23 cellular contexts compared by ENCODE assay signal in genomic region chr5:118434522-118434921, GRCh38.
A peak's percentile ranks its signal among the peaks of the same experiment; 100 is the strongest.
DNase-seq lines count a peak whose midpoint lies in the region; ATAC-seq and TF ChIP-seq lines count a peak whose summit lies in the region.
"Had no signal": no experiment of that assay in that cellular context is flagged by ENCODE, and none has a peak within 500 bp of the region (broad histone marks: within the 10 kb centered on the region; RNA-seq: fewer than 3 reads in every experiment).

No MANE protein-coding gene starts in this region.

- peak overlapping the region; percentile 57 for H3K27ac Mint-ChIP-seq in MCF 10A (ENCODE audit: low read depth, unreplicated experiment)
- H3K27ac Mint-ChIP-seq: CD14-positive monocyte; CD4-positive, alpha-beta memory T cell; CD4-positive, CD25-positive, alpha-beta regulatory T cell; CD8-positive, alpha-beta memory T cell had no signal

- CTCF ChIA-PET in MCF 10A (lab: Yijun Ruan, JAX), result interaction anchor here (0.5 kb wide), 1 partner anchor 11 kb away, joined by 4 read pairs; no protein-coding TSS in a partner anchor

- H3K4me1 ChIP-seq in breast epithelium, result no peaks in the 10 kb centered on the region
- peaks cover 0 to 18% (median 0%) of the 10 kb centered on the region in 3 donors for H3K4me1 ChIP-seq in gastroesophageal sphincter
- H3K4me1 ChIP-seq: BE2C had no signal

- H3K4me3 ChIP-seq in breast epithelium (no peak overlapping the region), gastroesophageal sphincter (no peak overlapping the region)
- H3K4me3 ChIP-seq: BLaER1, GM12878 had no signal

- BruUV-seq in MCF 10A (replicated peaks; lab: Mats Ljungman, UMichigan), result no TSS peak

- TF ChIP-seq EP300 in gastroesophageal sphincter (IDR thresholded peaks at IDR 0.05), result no peak

- intact Hi-C loops in MCF 10A (cut with micrococcal nuclease), result no loop called here
- intact Hi-C loops in breast epithelium (cut with DNase I; ENCODE audit: low total_unique reads), result no loop called here
- intact Hi-C loops in head of caudate nucleus (cut with DNase I), result no loop called here

- POLR2A ChIA-PET in MCF 10A (lab: Yijun Ruan, JAX), result no interaction called here

- no peaks in the 10 kb centered on the region for H3K27me3 Mint-ChIP-seq in MCF 10A (ENCODE audit: insufficient read depth, unreplicated experiment)
- H3K27me3 Mint-ChIP-seq: CD4-positive, alpha-beta memory T cell; CD4-positive, CD25-positive, alpha-beta regulatory T cell; CD8-positive, alpha-beta memory T cell had no signal

- H3K27ac ChIP-seq in breast epithelium (no peak overlapping the region), gastroesophageal sphincter (peak overlapping the region; percentile 60 to 84 (median 72))
- H3K27ac ChIP-seq: 22Rv1, BLaER1 had no signal

- TF ChIP-seq POLR2A in breast epithelium (IDR thresholded peaks at IDR 0.05) (no peak), gastroesophageal sphincter (IDR thresholded peaks at IDR 0.05) (no peak)

- H3K36me3 ChIP-seq in breast epithelium (no peaks in the 10 kb centered on the region), gastroesophageal sphincter (no peaks in the 10 kb centered on the region)
- H3K36me3 ChIP-seq: BE2C, BLaER1 had no signal

- H3K4me3 Mint-ChIP-seq in MCF 10A (ENCODE audit: unreplicated experiment), result peak overlapping the region; percentile 28
- H3K4me3 Mint-ChIP-seq: CD14-positive monocyte; CD4-positive, alpha-beta memory T cell; CD4-positive, CD25-positive, alpha-beta regulatory T cell; CD8-positive, alpha-beta memory T cell had no signal

- H3K9me3 Mint-ChIP-seq in MCF 10A (ENCODE audit: unreplicated experiment), result no peaks in the 10 kb centered on the region

- TF ChIP-seq CTCF in MCF 10A (IDR thresholded peaks at IDR 0.05; ENCODE audit: unreplicated experiment) (no peak), breast epithelium (IDR thresholded peaks at IDR 0.05) (no peak), gastroesophageal sphincter (IDR thresholded peaks at IDR 0.05) (no peak)

- ATAC-seq in gastroesophageal sphincter, result peak; percentile 77
- ATAC-seq: GM12878 had no signal

- H3K9me3 ChIP-seq in breast epithelium, result no peaks in the 10 kb centered on the region
- H3K9me3 ChIP-seq in gastroesophageal sphincter, result no peaks in the 10 kb centered on the region
- H3K9me3 ChIP-seq: BE2C, BLaER1 had no signal

- no peak for DNase-seq in MCF 10A (ENCODE audit: unreplicated experiment)
- no peak for DNase-seq in breast epithelium (ENCODE audit: low spot score in 2 of 2)
- peak; percentile 38 for DNase-seq in superior temporal gyrus (ENCODE audit: extremely low spot score)
- no peak for DNase-seq in head of caudate nucleus
- DNase-seq in NCI-H82 (lab: John Stamatoyannopoulos, UW), result no peak
- DNase-seq: ACHN; BE2C; C1 segment of cervical spinal cord; CD4-positive, CD25-positive, alpha-beta regulatory T cell; CD8-positive, alpha-beta memory T cell; COR-L47; DMS 273 treated with DMSO at 0.1 percent for 48 hours; DMS153; DMS53; DMS79; DND-41; GDM1 had no signal

- H3K27me3 ChIP-seq in breast epithelium (no peaks in the 10 kb centered on the region), gastroesophageal sphincter (no peaks in the 10 kb centered on the region)
- H3K27me3 ChIP-seq: BE2C, BLaER1 had no signal

- WGBS in gastroesophageal sphincter (ENCODE audit: low coverage in 1 of 2), 2 donors, result 23 to 50% methylated on average over 2 of the region's 2 CpGs

- peaks cover 9% of the 10 kb centered on the region for H3K4me1 Mint-ChIP-seq in MCF 10A (ENCODE audit: insufficient read depth, unreplicated experiment)
- H3K4me1 Mint-ChIP-seq: CD14-positive monocyte; CD4-positive, alpha-beta memory T cell; CD4-positive, CD25-positive, alpha-beta regulatory T cell; CD8-positive, alpha-beta memory T cell had no signal

- H3K36me3 Mint-ChIP-seq in MCF 10A (ENCODE audit: insufficient read depth, unreplicated experiment), result no peaks in the 10 kb centered on the region
- H3K36me3 Mint-ChIP-seq: CD14-positive monocyte; CD4-positive, alpha-beta memory T cell; CD4-positive, CD25-positive, alpha-beta regulatory T cell; CD8-positive, alpha-beta memory T cell had no signal

Comparison
In these comparisons a context has a peak if more than half of its experiments do, and no peak if none do; other contexts are left out.
1. H3K27ac ChIP-seq: peak in gastroesophageal sphincter (4 of 4); none in breast epithelium (0 of 2).